ENCODE assay signal across 1 cellular context in the genomic region with DNA sequence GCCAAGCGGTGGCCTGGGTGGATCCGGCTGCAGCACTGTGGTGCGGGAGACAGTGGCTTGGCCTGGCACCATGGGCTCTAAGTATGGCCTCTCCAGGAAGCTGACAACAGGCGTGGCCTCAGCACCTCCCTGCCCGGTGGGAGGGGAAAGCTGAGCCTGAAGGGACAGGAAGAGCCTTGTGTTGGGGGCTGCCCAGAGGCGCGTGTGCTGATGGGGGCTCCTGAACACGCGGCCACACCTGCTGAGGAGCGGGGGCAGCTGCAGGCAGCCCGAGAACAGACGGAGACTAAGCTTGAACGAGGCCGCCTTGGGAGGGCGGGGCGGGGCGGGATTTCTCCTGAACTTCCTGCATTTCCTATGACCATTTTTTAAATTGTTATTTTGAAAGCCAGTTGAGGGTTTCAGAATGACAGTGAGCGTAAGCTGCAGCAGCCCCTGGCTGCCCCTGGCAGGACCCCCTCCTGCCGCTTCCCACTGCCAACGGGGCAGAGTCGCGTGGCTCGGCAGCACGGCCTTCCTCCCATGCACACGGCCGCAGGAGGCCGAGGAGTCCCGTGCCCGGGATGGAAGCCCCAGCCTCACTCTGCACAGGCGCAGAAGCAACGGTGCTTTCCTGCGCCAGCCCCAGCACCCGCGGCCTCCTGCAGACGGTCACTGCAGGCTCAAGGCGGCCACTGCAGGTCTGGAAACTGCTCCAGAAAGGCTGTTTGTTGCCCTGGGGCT.
TF ChIP-seq lines count a peak whose summit lies in the region.

No MANE protein-coding gene starts in this region.

TF ChIP-seq in H1, 55 proteins besides CTCF, POLR2A, EP300 and RAD21:
- TF ChIP-seq, protein P1, sequence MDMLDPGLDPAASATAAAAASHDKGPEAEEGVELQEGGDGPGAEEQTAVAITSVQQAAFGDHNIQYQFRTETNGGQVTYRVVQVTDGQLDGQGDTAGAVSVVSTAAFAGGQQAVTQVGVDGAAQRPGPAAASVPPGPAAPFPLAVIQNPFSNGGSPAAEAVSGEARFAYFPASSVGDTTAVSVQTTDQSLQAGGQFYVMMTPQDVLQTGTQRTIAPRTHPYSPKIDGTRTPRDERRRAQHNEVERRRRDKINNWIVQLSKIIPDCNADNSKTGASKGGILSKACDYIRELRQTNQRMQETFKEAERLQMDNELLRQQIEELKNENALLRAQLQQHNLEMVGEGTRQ (IDR thresholded peaks at IDR 0.05; ENCODE audit: low read length): no peak
- no peak for TF ChIP-seq CBX8 (IDR thresholded peaks at IDR 0.05; ENCODE audit: borderline replicate concordance, low read depth, low read length)
- no peak for TF ChIP-seq CEBPB (IDR thresholded peaks at IDR 0.05; ENCODE audit: low read depth, low read length)
- no peak for TF ChIP-seq POLR2AphosphoS5 (IDR thresholded peaks at IDR 0.05; ENCODE audit: low read depth, low read length)
- TF ChIP-seq SIN3A (conservative IDR thresholded peaks at IDR 0.05 in 1 of 2, IDR thresholded peaks at IDR 0.05 in 1 of 2; ENCODE audit: low read depth in 1 of 2, low read length in 2 of 2): no peak
- no peak for TF ChIP-seq JUND (IDR thresholded peaks at IDR 0.05; ENCODE audit: low read length)
- TF ChIP-seq, protein P2, sequence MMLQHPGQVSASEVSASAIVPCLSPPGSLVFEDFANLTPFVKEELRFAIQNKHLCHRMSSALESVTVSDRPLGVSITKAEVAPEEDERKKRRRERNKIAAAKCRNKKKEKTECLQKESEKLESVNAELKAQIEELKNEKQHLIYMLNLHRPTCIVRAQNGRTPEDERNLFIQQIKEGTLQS (IDR thresholded peaks at IDR 0.05; ENCODE audit: insufficient read depth, low read depth, low read length): no peak
- no peak for TF ChIP-seq NRF1 (IDR thresholded peaks at IDR 0.05; ENCODE audit: low read depth, low read length)
- TF ChIP-seq GABPA (IDR thresholded peaks at IDR 0.05; ENCODE audit: borderline replicate concordance, insufficient read depth, low read length): no peak
- TF ChIP-seq CBX5 (IDR thresholded peaks at IDR 0.05; ENCODE audit: low read depth, low read length): no peak
- no peak for TF ChIP-seq FOSL1 (IDR thresholded peaks at IDR 0.05; ENCODE audit: insufficient read depth, low read depth, low read length)
- TF ChIP-seq BRCA1 (IDR thresholded peaks at IDR 0.05; ENCODE audit: low read depth, low read length): no peak
- TF ChIP-seq, protein P3, sequence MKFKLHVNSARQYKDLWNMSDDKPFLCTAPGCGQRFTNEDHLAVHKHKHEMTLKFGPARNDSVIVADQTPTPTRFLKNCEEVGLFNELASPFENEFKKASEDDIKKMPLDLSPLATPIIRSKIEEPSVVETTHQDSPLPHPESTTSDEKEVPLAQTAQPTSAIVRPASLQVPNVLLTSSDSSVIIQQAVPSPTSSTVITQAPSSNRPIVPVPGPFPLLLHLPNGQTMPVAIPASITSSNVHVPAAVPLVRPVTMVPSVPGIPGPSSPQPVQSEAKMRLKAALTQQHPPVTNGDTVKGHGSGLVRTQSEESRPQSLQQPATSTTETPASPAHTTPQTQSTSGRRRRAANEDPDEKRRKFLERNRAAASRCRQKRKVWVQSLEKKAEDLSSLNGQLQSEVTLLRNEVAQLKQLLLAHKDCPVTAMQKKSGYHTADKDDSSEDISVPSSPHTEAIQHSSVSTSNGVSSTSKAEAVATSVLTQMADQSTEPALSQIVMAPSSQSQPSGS (IDR thresholded peaks at IDR 0.05; ENCODE audit: low read length): no peak
- TF ChIP-seq PHF8 (conservative IDR thresholded peaks at IDR 0.05; ENCODE audit: low read depth, low read length): no peak
- no peak for TF ChIP-seq YY1 (IDR thresholded peaks at IDR 0.05; ENCODE audit: low read depth, low read length)
- TF ChIP-seq TAF1 (IDR thresholded peaks at IDR 0.05; ENCODE audit: low read depth, low read length): no peak
